ENCODE assay signal across 32 cellular contexts in the genomic region with DNA sequence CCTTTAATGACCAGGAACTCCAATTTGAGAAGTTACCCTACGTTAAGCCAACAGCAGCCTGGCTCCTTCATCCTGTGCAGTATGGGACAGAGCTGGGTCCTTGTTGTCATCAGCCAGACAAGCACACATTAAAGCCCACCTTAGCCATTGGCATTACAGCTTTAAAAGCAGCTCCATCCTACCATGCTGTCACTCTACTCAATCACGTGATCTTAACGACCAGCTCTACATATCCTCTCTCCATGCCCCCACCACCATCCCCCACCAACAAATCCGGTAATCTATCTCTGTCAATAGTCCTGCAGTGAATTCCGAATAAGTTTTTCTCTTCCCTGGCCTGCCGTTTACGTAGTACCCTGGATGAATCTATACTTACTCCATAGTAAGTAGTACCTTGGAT.
"Had no signal": no experiment of that assay in that cellular context is flagged by ENCODE, and none has a peak within 500 bp of the region (broad histone marks: within the 10 kb centered on the region; RNA-seq: fewer than 3 reads in every experiment).

No MANE protein-coding gene starts in this region.

- H3K9me3 ChIP-seq: adrenal gland, body of pancreas, esophagus squamous epithelium, gastroesophageal sphincter had no signal

- DNase-seq: activated CD4-positive, alpha-beta memory T cell treated with anti-CD3 and anti-CD28 coated beads for 36 hours; activated CD4-positive, alpha-beta T cell treated with anti-CD3 and anti-CD28 coated beads for 36 hours; activated CD4-positive, alpha-beta T cell treated with anti-CD3 and anti-CD28 coated beads, Interleukin-2, amount 10 ng/mL, durations not matched to agents 24 days and 14 days; activated CD4-positive, CD25-positive, alpha-beta regulatory T cell; activated CD4-positive, CD25-positive, alpha-beta regulatory T cell treated with anti-CD3 and anti-CD28 coated beads, Interleukin-2, amount 50 U/mL, for 72 hours; activated CD8-positive, alpha-beta memory T cell treated with anti-CD3 and anti-CD28 coated beads, Interleukin-2, amount 10 ng/mL, durations not matched to agents 7 days and 5 days; activated CD8-positive, alpha-beta memory T cell treated with anti-CD3 and anti-CD28 coated beads, Interleukin-2, amount 50 U/mL, for 4 hours; activated CD8-positive, alpha-beta T cell treated with anti-CD3 and anti-CD28 coated beads, Interleukin-2, amount 10 ng/mL, durations not matched to agents 7 days and 5 days; activated effector memory CD4-positive, alpha-beta T cell treated with anti-CD3 and anti-CD28 coated beads, Interleukin-2, amount 50 U/mL, for 16 hours; activated naive CD4-positive, alpha-beta T cell treated with anti-CD3 and anti-CD28 coated beads for 36 hours; activated naive CD8-positive, alpha-beta T cell treated with anti-CD3 and anti-CD28 coated beads for 36 hours; activated naive CD8-positive, alpha-beta T cell treated with anti-CD3 and anti-CD28 coated beads, Interleukin-2, amount 50 U/mL, for 24 hours; activated T-cell treated with anti-CD3 and anti-CD28 coated beads, Interleukin-2, amount 50 U/mL, for 1 hour; activated T-cell treated with anti-CD3 and anti-CD28 coated beads, Interleukin-2, amount 50 U/mL, for 48 hours; adrenal gland; amygdala; aorta; body of pancreas; caudate nucleus; cortex of kidney; dermis blood vessel endothelial cell; effector CD4-positive, alpha-beta T cell; effector memory CD8-positive, alpha-beta T cell; erythroblast; esophagus squamous epithelium; foreskin melanocyte; head of caudate nucleus; T-helper 2 cell had no signal

- H3K27ac Mint-ChIP-seq: activated CD4-positive, alpha-beta memory T cell treated with anti-CD3 and anti-CD28 coated beads for 36 hours; activated CD4-positive, alpha-beta T cell treated with anti-CD3 and anti-CD28 coated beads for 36 hours; activated CD4-positive, alpha-beta T cell treated with anti-CD3 and anti-CD28 coated beads, Interleukin-2, amount 10 ng/mL, durations not matched to agents 24 days and 14 days; activated CD8-positive, alpha-beta memory T cell treated with anti-CD3 and anti-CD28 coated beads, Interleukin-2, amount 10 ng/mL, durations not matched to agents 7 days and 5 days; activated CD8-positive, alpha-beta T cell treated with anti-CD3 and anti-CD28 coated beads, Interleukin-2, amount 10 ng/mL, durations not matched to agents 7 days and 5 days; activated naive CD4-positive, alpha-beta T cell treated with anti-CD3 and anti-CD28 coated beads for 36 hours; activated naive CD4-positive, alpha-beta T cell treated with anti-CD3 and anti-CD28 coated beads, Interleukin-2, amount 50 U/mL, for 24 hours; activated naive CD8-positive, alpha-beta T cell treated with anti-CD3 and anti-CD28 coated beads for 36 hours; activated naive CD8-positive, alpha-beta T cell treated with anti-CD3 and anti-CD28 coated beads, Interleukin-2, amount 50 U/mL, for 24 hours; activated T-helper 1 cell treated with anti-CD3 and anti-CD28 coated beads, Interleukin-12 subunit alpha, Interleukin-12 subunit beta, Interleukin-2, Interleukin-4 antibody, amounts not matched to agents 30 ng/mL and 10 ng/mL and 1 ng/mL, durations not matched to agents 14 hours and 24 hours and 36 hours; activated T-helper 2 cell treated with anti-CD3 and anti-CD28 coated beads, Interferon-gamma antibody, Interleukin-2, Interleukin-4, amounts not matched to agents 10 μg/mL and 5 μg/mL and 100 μg/mL, durations not matched to agents 14 hours and 24 hours and 36 hours; effector memory CD8-positive, alpha-beta T cell had no signal

- H3K4me1 ChIP-seq: adrenal gland, esophagus squamous epithelium, gastroesophageal sphincter had no signal

- H3K27ac ChIP-seq: adrenal gland, body of pancreas, esophagus squamous epithelium, gastroesophageal sphincter had no signal

- H3K27me3 ChIP-seq: adrenal gland, body of pancreas, gastroesophageal sphincter had no signal

- H3K4me1 Mint-ChIP-seq: activated CD4-positive, alpha-beta T cell treated with anti-CD3 and anti-CD28 coated beads for 36 hours; activated CD4-positive, alpha-beta T cell treated with anti-CD3 and anti-CD28 coated beads, Interleukin-2, amount 10 ng/mL, durations not matched to agents 24 days and 14 days; activated CD8-positive, alpha-beta memory T cell treated with anti-CD3 and anti-CD28 coated beads, Interleukin-2, amount 10 ng/mL, durations not matched to agents 7 days and 5 days; activated naive CD4-positive, alpha-beta T cell treated with anti-CD3 and anti-CD28 coated beads, Interleukin-2, amount 50 U/mL, for 24 hours; activated naive CD8-positive, alpha-beta T cell treated with anti-CD3 and anti-CD28 coated beads for 36 hours; activated naive CD8-positive, alpha-beta T cell treated with anti-CD3 and anti-CD28 coated beads, Interleukin-2, amount 50 U/mL, for 24 hours had no signal

- H3K27me3 Mint-ChIP-seq: activated CD4-positive, alpha-beta memory T cell treated with anti-CD3 and anti-CD28 coated beads for 36 hours; activated CD4-positive, alpha-beta T cell treated with anti-CD3 and anti-CD28 coated beads for 36 hours; activated naive CD8-positive, alpha-beta T cell treated with anti-CD3 and anti-CD28 coated beads for 36 hours; activated naive CD8-positive, alpha-beta T cell treated with anti-CD3 and anti-CD28 coated beads, Interleukin-2, amount 50 U/mL, for 24 hours had no signal

- H3K36me3 Mint-ChIP-seq: activated CD4-positive, alpha-beta memory T cell treated with anti-CD3 and anti-CD28 coated beads for 36 hours; activated CD8-positive, alpha-beta memory T cell treated with anti-CD3 and anti-CD28 coated beads, Interleukin-2, amount 10 ng/mL, durations not matched to agents 7 days and 5 days; activated naive CD4-positive, alpha-beta T cell treated with anti-CD3 and anti-CD28 coated beads, Interleukin-2, amount 50 U/mL, for 24 hours; activated naive CD8-positive, alpha-beta T cell treated with anti-CD3 and anti-CD28 coated beads for 36 hours had no signal

- H3K4me3 Mint-ChIP-seq: activated CD4-positive, alpha-beta memory T cell treated with anti-CD3 and anti-CD28 coated beads for 36 hours; activated CD4-positive, alpha-beta T cell treated with anti-CD3 and anti-CD28 coated beads for 36 hours; activated CD4-positive, alpha-beta T cell treated with anti-CD3 and anti-CD28 coated beads, Interleukin-2, amount 10 ng/mL, durations not matched to agents 24 days and 14 days; activated CD8-positive, alpha-beta memory T cell treated with anti-CD3 and anti-CD28 coated beads, Interleukin-2, amount 10 ng/mL, durations not matched to agents 7 days and 5 days; activated CD8-positive, alpha-beta T cell treated with anti-CD3 and anti-CD28 coated beads, Interleukin-2, amount 10 ng/mL, durations not matched to agents 7 days and 5 days; activated naive CD4-positive, alpha-beta T cell treated with anti-CD3 and anti-CD28 coated beads for 36 hours; activated naive CD4-positive, alpha-beta T cell treated with anti-CD3 and anti-CD28 coated beads, Interleukin-2, amount 50 U/mL, for 24 hours; activated naive CD8-positive, alpha-beta T cell treated with anti-CD3 and anti-CD28 coated beads for 36 hours; activated naive CD8-positive, alpha-beta T cell treated with anti-CD3 and anti-CD28 coated beads, Interleukin-2, amount 50 U/mL, for 24 hours; activated T-helper 1 cell treated with anti-CD3 and anti-CD28 coated beads, Interleukin-12 subunit alpha, Interleukin-12 subunit beta, Interleukin-2, Interleukin-4 antibody, amounts not matched to agents 30 ng/mL and 10 ng/mL and 1 ng/mL, durations not matched to agents 14 hours and 24 hours and 36 hours; effector memory CD8-positive, alpha-beta T cell had no signal

- H3K9me3 Mint-ChIP-seq: activated CD4-positive, alpha-beta memory T cell treated with anti-CD3 and anti-CD28 coated beads for 36 hours; activated CD4-positive, alpha-beta T cell treated with anti-CD3 and anti-CD28 coated beads, Interleukin-2, amount 10 ng/mL, durations not matched to agents 24 days and 14 days; activated naive CD4-positive, alpha-beta T cell treated with anti-CD3 and anti-CD28 coated beads for 36 hours; activated naive CD4-positive, alpha-beta T cell treated with anti-CD3 and anti-CD28 coated beads, Interleukin-2, amount 50 U/mL, for 24 hours; activated naive CD8-positive, alpha-beta T cell treated with anti-CD3 and anti-CD28 coated beads for 36 hours; activated naive CD8-positive, alpha-beta T cell treated with anti-CD3 and anti-CD28 coated beads, Interleukin-2, amount 50 U/mL, for 24 hours; activated T-helper 1 cell treated with anti-CD3 and anti-CD28 coated beads, Interleukin-12 subunit alpha, Interleukin-12 subunit beta, Interleukin-2, Interleukin-4 antibody, amounts not matched to agents 30 ng/mL and 10 ng/mL and 1 ng/mL, durations not matched to agents 14 hours and 24 hours and 36 hours; activated T-helper 2 cell treated with anti-CD3 and anti-CD28 coated beads, Interferon-gamma antibody, Interleukin-2, Interleukin-4, amounts not matched to agents 10 μg/mL and 5 μg/mL and 100 μg/mL, durations not matched to agents 14 hours and 24 hours and 36 hours; effector memory CD8-positive, alpha-beta T cell had no signal

- H3K36me3 ChIP-seq: adrenal gland, esophagus squamous epithelium, gastroesophageal sphincter had no signal

- H3K4me3 ChIP-seq: adrenal gland, body of pancreas, esophagus squamous epithelium, gastroesophageal sphincter had no signal
